ENCODE assay signal across 1 cellular context in the genomic region with DNA sequence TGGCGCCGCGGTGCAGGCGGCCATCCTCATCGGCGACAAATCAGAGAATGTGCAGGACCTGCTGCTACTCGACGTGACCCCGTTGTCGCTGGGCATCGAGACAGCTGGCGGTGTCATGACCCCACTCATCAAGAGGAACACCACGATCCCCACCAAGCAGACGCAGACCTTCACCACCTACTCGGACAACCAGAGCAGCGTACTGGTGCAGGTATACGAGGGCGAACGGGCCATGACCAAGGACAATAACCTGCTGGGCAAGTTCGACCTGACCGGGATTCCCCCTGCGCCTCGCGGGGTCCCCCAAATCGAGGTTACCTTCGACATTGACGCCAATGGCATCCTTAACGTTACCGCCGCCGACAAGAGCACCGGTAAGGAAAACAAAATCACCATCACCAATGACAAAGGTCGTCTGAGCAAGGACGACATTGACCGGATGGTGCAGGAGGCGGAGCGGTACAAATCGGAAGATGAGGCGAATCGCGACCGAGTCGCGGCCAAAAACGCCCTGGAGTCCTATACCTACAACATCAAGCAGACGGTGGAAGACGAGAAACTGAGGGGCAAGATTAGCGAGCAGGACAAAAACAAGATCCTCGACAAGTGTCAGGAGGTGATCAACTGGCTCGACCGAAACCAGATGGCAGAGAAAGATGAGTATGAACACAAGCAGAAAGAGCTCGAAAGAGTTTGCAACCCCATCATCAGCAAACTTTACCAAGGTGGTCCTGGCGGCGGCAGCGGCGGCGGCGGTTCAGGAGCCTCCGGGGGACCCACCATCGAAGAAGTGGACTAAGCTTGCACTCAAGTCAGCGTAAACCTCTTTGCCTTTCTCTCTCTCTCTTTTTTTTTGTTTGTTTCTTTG.
TF ChIP-seq lines count a peak whose summit lies in the region.

No MANE protein-coding gene starts in this region.

TF ChIP-seq in IMR-90, 13 proteins besides CTCF, POLR2A, EP300 and RAD21:
- TF ChIP-seq CHD1 (IDR thresholded peaks at IDR 0.05; ENCODE audit: low read depth, low read length) (no peak), MAZ (IDR thresholded peaks at IDR 0.05; ENCODE audit: borderline replicate concordance, low read depth, low read length) (no peak), MAFK (IDR thresholded peaks at IDR 0.05; ENCODE audit: low read depth, low read length) (no peak), NFE2L2 (IDR thresholded peaks at IDR 0.05; ENCODE audit: low read depth, low read length) (no peak), FOS (IDR thresholded peaks at IDR 0.05; ENCODE audit: low read depth, low read length) (no peak), BHLHE40 (IDR thresholded peaks at IDR 0.05; ENCODE audit: low read depth, low read length) (no peak)
- TF ChIP-seq, protein P1, sequence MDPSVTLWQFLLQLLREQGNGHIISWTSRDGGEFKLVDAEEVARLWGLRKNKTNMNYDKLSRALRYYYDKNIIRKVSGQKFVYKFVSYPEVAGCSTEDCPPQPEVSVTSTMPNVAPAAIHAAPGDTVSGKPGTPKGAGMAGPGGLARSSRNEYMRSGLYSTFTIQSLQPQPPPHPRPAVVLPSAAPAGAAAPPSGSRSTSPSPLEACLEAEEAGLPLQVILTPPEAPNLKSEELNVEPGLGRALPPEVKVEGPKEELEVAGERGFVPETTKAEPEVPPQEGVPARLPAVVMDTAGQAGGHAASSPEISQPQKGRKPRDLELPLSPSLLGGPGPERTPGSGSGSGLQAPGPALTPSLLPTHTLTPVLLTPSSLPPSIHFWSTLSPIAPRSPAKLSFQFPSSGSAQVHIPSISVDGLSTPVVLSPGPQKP (IDR thresholded peaks at IDR 0.05; ENCODE audit: borderline replicate concordance, low read depth, low read length): no peak
